In the genomic region with DNA sequence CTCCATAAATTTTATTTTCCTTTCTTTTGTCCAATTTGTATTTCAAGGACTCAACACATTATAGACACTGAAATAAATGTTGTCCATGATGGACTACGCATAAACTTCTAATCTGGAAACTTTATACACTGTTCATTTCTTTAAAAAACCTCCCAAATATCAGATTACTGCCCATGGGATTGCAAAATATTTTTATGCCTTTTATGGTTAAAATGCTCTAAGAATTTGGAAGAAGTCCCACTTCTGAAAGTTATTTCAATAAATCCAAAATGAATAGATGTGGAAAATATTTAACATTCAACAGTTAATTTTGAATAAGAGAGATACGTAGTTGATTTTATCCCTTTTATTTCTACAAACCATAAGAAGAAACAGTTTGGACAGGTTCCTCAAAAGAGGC, we compare ENCODE assay signal across 19 cellular contexts. TPM values are rescaled to one million over a fixed set of nuclear protein-coding genes. Genes with fewer than 3 reads are reported as not detected.
DNase-seq lines count a peak whose midpoint lies in the region; TF ChIP-seq lines count a peak whose summit lies in the region.
"Had no signal": no experiment of that assay in that cellular context is flagged by ENCODE, and none has a peak within 500 bp of the region (broad histone marks: within the 10 kb centered on the region; RNA-seq: fewer than 3 reads in every experiment).

No MANE protein-coding gene starts in this region.

- no peak overlapping the region for H3K4me3 Mint-ChIP-seq in osteocyte (ENCODE audit: unreplicated experiment)
- H3K4me3 Mint-ChIP-seq in activated naive CD4-positive, alpha-beta T cell treated with anti-CD3 and anti-CD28 coated beads, Interleukin-2, amount 10 ng/mL, durations not matched to agents 7 days and 5 days, result no peak overlapping the region

- H3K4me3 ChIP-seq in cardiac fibroblast (replicated peaks in 1 of 2; ENCODE audit: low read depth in 2 of 2, low read length in 2 of 2) (no peak overlapping the region), fibroblast of pulmonary artery (replicated peaks; ENCODE audit: low read depth, low read length) (no peak overlapping the region), A673 (ENCODE audit: low read depth, low read length, poor library complexity, severe bottlenecking) (no peak overlapping the region)
- H3K4me3 ChIP-seq: Peyer's patch had no signal

- CTCF ChIA-PET in activated naive CD4-positive, alpha-beta T cell treated with anti-CD3 and anti-CD28 coated beads, Interleukin-2, amount 10 ng/mL, durations not matched to agents 7 days and 5 days (lab: Charles Lee), result no interaction called here
- CTCF ChIA-PET in A673 (lab: Charles Lee), result no interaction called here

- peaks cover 18% of the 10 kb centered on the region for H3K4me1 Mint-ChIP-seq in osteocyte (ENCODE audit: unreplicated experiment)
- no peaks in the 10 kb centered on the region for H3K4me1 Mint-ChIP-seq in activated naive CD4-positive, alpha-beta T cell treated with anti-CD3 and anti-CD28 coated beads, Interleukin-2, amount 10 ng/mL, durations not matched to agents 7 days and 5 days

- no peaks in the 10 kb centered on the region for H3K9me3 ChIP-seq in A673 (ENCODE audit: low read depth, low read length, poor library complexity, severe bottlenecking)
- H3K9me3 ChIP-seq: BE2C, Peyer's patch had no signal

- peaks cover 2% of the 10 kb centered on the region for H3K36me3 Mint-ChIP-seq in osteocyte (ENCODE audit: unreplicated experiment)
- H3K36me3 Mint-ChIP-seq in activated naive CD4-positive, alpha-beta T cell treated with anti-CD3 and anti-CD28 coated beads, Interleukin-2, amount 10 ng/mL, durations not matched to agents 7 days and 5 days, result no peaks in the 10 kb centered on the region

- H3K27ac ChIP-seq in A673 (ENCODE audit: low read depth, low read length, poor library complexity, severe bottlenecking), result no peak overlapping the region
- H3K27ac ChIP-seq: KMS-11, Peyer's patch had no signal

- intact Hi-C loops in A673 (cut with micrococcal nuclease; ENCODE audit: unreplicated experiment), result no loop called here

- H3K36me3 ChIP-seq in A673 (ENCODE audit: insufficient read depth, low read length, poor library complexity, severe bottlenecking), result no peaks in the 10 kb centered on the region
- H3K36me3 ChIP-seq: BE2C, Peyer's patch had no signal

- H3K9me3 Mint-ChIP-seq in osteocyte (ENCODE audit: unreplicated experiment), result no peaks in the 10 kb centered on the region
- no peaks in the 10 kb centered on the region for H3K9me3 Mint-ChIP-seq in activated naive CD4-positive, alpha-beta T cell treated with anti-CD3 and anti-CD28 coated beads, Interleukin-2, amount 10 ng/mL, durations not matched to agents 7 days and 5 days

- H3K4me1 ChIP-seq in A673 (ENCODE audit: insufficient read depth, low read length, poor library complexity, severe bottlenecking), result peaks cover 6% of the 10 kb centered on the region
- H3K4me1 ChIP-seq: BE2C, Peyer's patch had no signal

- H3K27me3 Mint-ChIP-seq in osteocyte (ENCODE audit: unreplicated experiment), result no peaks in the 10 kb centered on the region
- H3K27me3 Mint-ChIP-seq in activated naive CD4-positive, alpha-beta T cell treated with anti-CD3 and anti-CD28 coated beads, Interleukin-2, amount 10 ng/mL, durations not matched to agents 7 days and 5 days, result no peaks in the 10 kb centered on the region

- TF ChIP-seq CTCF in cardiac fibroblast (IDR thresholded peaks at IDR 0.05; ENCODE audit: low read depth, low read length) (no peak), fibroblast of pulmonary artery (IDR thresholded peaks at IDR 0.05; ENCODE audit: low read length, missing control alignments) (no peak), osteocyte (IDR thresholded peaks at IDR 0.05) (no peak), A673 (conservative IDR thresholded peaks at IDR 0.05; ENCODE audit: low read depth, low read length) (no peak)

- DNase-seq in EH (ENCODE audit: low read depth), result peak; percentile 31
- peak; percentile 27 to 28 for DNase-seq in cardiac fibroblast (ENCODE audit: low read depth in 2 of 2)
- peak; percentile 14 for DNase-seq in fibroblast of pulmonary artery (ENCODE audit: low read depth)
- DNase-seq in osteocyte (ENCODE audit: extremely low spot score, unreplicated experiment), result no peak
- no peak for DNase-seq in activated naive CD4-positive, alpha-beta T cell treated with anti-CD3 and anti-CD28 coated beads, Interleukin-2, amount 10 ng/mL, durations not matched to agents 7 days and 5 days
- DNase-seq in HCEC 1CT, result no peak
- no peak for DNase-seq in UCSD-AML1 (lab: John Stamatoyannopoulos, UW; ENCODE audit: unreplicated experiment)
- no peak for DNase-seq in A673 (ENCODE audit: low spot score)
- DNase-seq: BE2C, MV-4-11, NCI-H1105 treated with DMSO at 0.1 percent for 48 hours, NCI-H2081 treated with DMSO at 0.1 percent for 48 hours, NCI-H2171 treated with DMSO at 0.1 percent for 48 hours, NCI-H446, NCI-H526, Peyer's patch had no signal

- no TSS peak for BruUV-seq in A673 (replicated peaks; lab: Mats Ljungman, UMichigan)

- H3K27ac Mint-ChIP-seq in osteocyte (ENCODE audit: unreplicated experiment), result peak overlapping the region; percentile 52
- H3K27ac Mint-ChIP-seq in activated naive CD4-positive, alpha-beta T cell treated with anti-CD3 and anti-CD28 coated beads, Interleukin-2, amount 10 ng/mL, durations not matched to agents 7 days and 5 days, result no peak overlapping the region

- POLR2A ChIA-PET in A673 (lab: Charles Lee; ENCODE audit: low non-redundant PET), result no interaction called here

- H3K27me3 ChIP-seq in A673 (replicated peaks; ENCODE audit: insufficient read depth, low read depth, low read length, poor library complexity), result no peaks in the 10 kb centered on the region
- H3K27me3 ChIP-seq: BE2C, Peyer's patch had no signal

RNA-seq across cellular contexts. Expression of a gene that starts 46.1 kb away (rescaled TPM):
- total RNA-seq in osteocyte, result 0.19 TPM in 1 of 2 replicates, not detected in the other
- total RNA-seq in A673 (2021), result 0.28 TPM in 1 of 2 replicates, not detected in the other
- total RNA-seq: HT1080, OCI-LY7, Peyer's patch had no signal

Comparison
In these comparisons a context has a peak if more than half of its experiments do, and no peak if none do; other contexts are left out.
1. DNase-seq: peak in EH (single experiment), cardiac fibroblast (2 of 2) and fibroblast of pulmonary artery (single experiment); none in osteocyte (single experiment), activated naive CD4-positive, alpha-beta T cell treated with anti-CD3 and anti-CD28 coated beads, Interleukin-2, amount 10 ng/mL, durations not matched to agents 7 days and 5 days (single experiment), HCEC 1CT (single experiment), UCSD-AML1 (single experiment) and A673 (single experiment).